Comparison of ENCODE assay signal across 24 cellular contexts in genomic region chrX:68985135-68985725, GRCh38.
A peak's percentile ranks its signal among the peaks of the same experiment; 100 is the strongest.
DNase-seq lines count a peak whose midpoint lies in the region; ATAC-seq and TF ChIP-seq lines count a peak whose summit lies in the region.
"Had no signal": no experiment of that assay in that cellular context is flagged by ENCODE, and none has a peak within 500 bp of the region (broad histone marks: within the 10 kb centered on the region; RNA-seq: fewer than 3 reads in every experiment).

No MANE protein-coding gene starts in this region.

- no peak overlapping the region for H3K56ac ChIP-seq in H9 (ENCODE audit: insufficient read length, low read depth, low read length)

- no peak overlapping the region for H2BK120ac ChIP-seq in H9 (ENCODE audit: low read depth, low read length, poor library complexity, severe bottlenecking)

- H3K4me1 ChIP-seq in H9 (ENCODE audit: insufficient read depth, low read length), result peaks cover 8% of the 10 kb centered on the region; the same call in 1 of the 2 replicates
- H3K4me1 ChIP-seq in endodermal cell (ENCODE audit: control insufficient read depth, insufficient read depth, low read length), result no peaks in the 10 kb centered on the region
- H3K4me1 ChIP-seq in naive thymus-derived CD4-positive, alpha-beta T cell (ENCODE audit: control insufficient read depth in 2 of 2, insufficient read depth in 2 of 2, low read length in 2 of 2), result no peaks in the 10 kb centered on the region
- H3K4me1 ChIP-seq: A549, SJCRH30 had no signal

- no peak overlapping the region for H2BK12ac ChIP-seq in H9 (ENCODE audit: insufficient read length, low read depth, low read length)

- TF ChIP-seq CTCF in H9 (conservative IDR thresholded peaks at IDR 0.05) (no peak), endodermal cell (conservative IDR thresholded peaks at IDR 0.05) (peak; percentile 11), mesothelial cell of epicardium (IDR thresholded peaks at IDR 0.05; ENCODE audit: unreplicated experiment) (no peak), type B pancreatic cell (conservative IDR thresholded peaks at IDR 0.05) (peak; percentile 25)

- no peaks in the 10 kb centered on the region for H3K23me2 ChIP-seq in H9 (ENCODE audit: insufficient read length, low read depth, low read length, poor library complexity, severe bottlenecking)

- no peak overlapping the region; a peak in 1 of 5 replicates for H3K4me3 Mint-ChIP-seq in H9
- H3K4me3 Mint-ChIP-seq in endodermal cell, result no peak overlapping the region
- H3K4me3 Mint-ChIP-seq in mesothelial cell of epicardium, result no peak overlapping the region
- H3K4me3 Mint-ChIP-seq in type B pancreatic cell, result no peak overlapping the region
- H3K4me3 Mint-ChIP-seq in naive thymus-derived CD4-positive, alpha-beta T cell, result no peak overlapping the region
- H3K4me3 Mint-ChIP-seq: CD4-positive, alpha-beta T cell had no signal

- no peak overlapping the region for H3K4ac ChIP-seq in H9 (ENCODE audit: low read depth, low read length)

- POLR2A ChIA-PET in naive thymus-derived CD4-positive, alpha-beta T cell (lab: Charles Lee), result no interaction called here

- H3K27me3 ChIP-seq in H9 (ENCODE audit: insufficient read depth, low read length) (no peaks in the 10 kb centered on the region), endodermal cell (ENCODE audit: control insufficient read depth, insufficient read depth, low read length, poor library complexity, severe bottlenecking) (no peaks in the 10 kb centered on the region)
- H3K27me3 ChIP-seq in naive thymus-derived CD4-positive, alpha-beta T cell (ENCODE audit: control insufficient read depth in 2 of 2, insufficient read depth in 2 of 2, low read length in 2 of 2), result no peaks in the 10 kb centered on the region
- H3K27me3 ChIP-seq: SJCRH30 had no signal

- no peak overlapping the region for H4K5ac ChIP-seq in H9 (ENCODE audit: insufficient read length, low read depth, low read length)

- H2BK20ac ChIP-seq in H9 (ENCODE audit: low read depth, low read length, poor library complexity, severe bottlenecking), result no peak overlapping the region

- no peak overlapping the region for H4K91ac ChIP-seq in H9 (ENCODE audit: insufficient read length, low read depth, low read length)

- no peak overlapping the region for H3K18ac ChIP-seq in H9 (ENCODE audit: insufficient read length, low read depth, low read length)

- DNase-seq in H9, result peak; percentile 20
- no peak for DNase-seq in endodermal cell
- DNase-seq in mesothelial cell of epicardium (ENCODE audit: low spot score in 2 of 2, unreplicated experiment in 2 of 2), result no peak
- peak; percentile 34 for DNase-seq in type B pancreatic cell (ENCODE audit: extremely low spot score, unreplicated experiment)
- DNase-seq in naive thymus-derived CD4-positive, alpha-beta T cell, result no peak
- no peak for DNase-seq in NCI-H1105 (lab: John Stamatoyannopoulos, UW)
- no peak for DNase-seq in NCI-H1105 treated with DMSO at 0.1 percent for 48 hours (lab: John Stamatoyannopoulos, UW)
- DNase-seq: AML-193; CD4-positive, alpha-beta T cell; DMS53; Kasumi-1; NCI-H2029; NCI-H446 treated with DMSO at 0.1 percent for 48 hours; NCI-H526; NCI-H82; NK-92 treated with Interleukin-12 subunit alpha and Interleukin-12 subunit beta, amount 100 ng/mL, for 24 hours; PC-9; SJCRH30 had no signal

- no peak overlapping the region for H3T11ph ChIP-seq in H9 (ENCODE audit: low read length)

- no peak overlapping the region for H3K4me2 ChIP-seq in H9 (ENCODE audit: insufficient read depth, insufficient read length, low read length)
- H3K4me2 ChIP-seq: A549; BLaER1 treated with 17β-estradiol and CSF1 and Interleukin-3, amounts not matched to agents 10 nM and 100 nM; PC-9 had no signal

- H4K20me1 ChIP-seq in H9 (ENCODE audit: control insufficient read depth, insufficient read depth, insufficient read length), result no peaks in the 10 kb centered on the region
- H4K20me1 ChIP-seq: BLaER1 treated with 17β-estradiol and CSF1 and Interleukin-3, amounts not matched to agents 10 nM and 100 nM had no signal

- H3K23ac ChIP-seq in H9 (ENCODE audit: insufficient read length, low read depth, low read length), result no peak overlapping the region

- H2AFZ ChIP-seq in H9 (ENCODE audit: low read length), result no peak overlapping the region
- H2AFZ ChIP-seq: PC-9 had no signal

- H3K14ac ChIP-seq in H9 (ENCODE audit: insufficient read depth, low read length), result no peak overlapping the region

- H3K9ac ChIP-seq in H9 (ENCODE audit: extremely low read depth, insufficient read length, low read length) (no peak overlapping the region), endodermal cell (ENCODE audit: extremely low read depth, low read length, poor library complexity, severe bottlenecking) (no peak overlapping the region)
- H3K9ac ChIP-seq: BLaER1 treated with 17β-estradiol and CSF1 and Interleukin-3, amounts not matched to agents 10 nM and 100 nM had no signal

- H3K27me3 Mint-ChIP-seq in H9 (ENCODE audit: low read depth) (peaks cover 7% of the 10 kb centered on the region), endodermal cell (ENCODE audit: insufficient read depth) (no peaks in the 10 kb centered on the region), mesothelial cell of epicardium (ENCODE audit: low read depth) (no peaks in the 10 kb centered on the region), type B pancreatic cell (no peaks in the 10 kb centered on the region)
- no peaks in the 10 kb centered on the region for H3K27me3 Mint-ChIP-seq in naive thymus-derived CD4-positive, alpha-beta T cell
- H3K27me3 Mint-ChIP-seq: CD4-positive, alpha-beta T cell had no signal

- no peak overlapping the region for H4K8ac ChIP-seq in H9 (replicated peaks; ENCODE audit: insufficient read length, low read depth, low read length)

- WGBS in H9 (ENCODE audit: extremely low coverage, insufficient read length, low lambda C conversion rate), result no CpG with 5 or more reads among the region's 7 CpGs
- 75% methylated on average over 7 of the region's 7 CpGs; no CpG with 5 or more reads in 1 of the 2 experiments for WGBS in endodermal cell (ENCODE audit: insufficient coverage in 1 of 2, insufficient read length in 1 of 2), 2 experiments

- H3K36me3 ChIP-seq in endodermal cell (ENCODE audit: control insufficient read depth, insufficient read depth, low read length), result no peaks in the 10 kb centered on the region
- H3K36me3 ChIP-seq in naive thymus-derived CD4-positive, alpha-beta T cell (ENCODE audit: control insufficient read depth in 2 of 3, insufficient read depth in 3 of 3, low read length in 3 of 3), result no peaks in the 10 kb centered on the region
- H3K36me3 ChIP-seq: BLaER1 treated with 17β-estradiol and CSF1 and Interleukin-3, amounts not matched to agents 10 nM and 100 nM; SJCRH30 had no signal

- peaks cover 0 to 9% (median 0%) of the 10 kb centered on the region in 3 experiments; a peak in 3 of 7 replicates for H3K36me3 Mint-ChIP-seq in H9 (ENCODE audit: insufficient read depth in 1 of 3, low read depth in 3 of 3)
- H3K36me3 Mint-ChIP-seq in endodermal cell (ENCODE audit: low read depth), result no peaks in the 10 kb centered on the region
- no peaks in the 10 kb centered on the region for H3K36me3 Mint-ChIP-seq in mesothelial cell of epicardium
- H3K36me3 Mint-ChIP-seq in type B pancreatic cell, result no peaks in the 10 kb centered on the region
- H3K36me3 Mint-ChIP-seq in naive thymus-derived CD4-positive, alpha-beta T cell, result no peaks in the 10 kb centered on the region

- no peak overlapping the region for H2AK5ac ChIP-seq in H9 (ENCODE audit: insufficient read length, low read length)

- H2BK15ac ChIP-seq in H9 (ENCODE audit: low read depth, low read length), result no peak overlapping the region

- H3K9me3 Mint-ChIP-seq in H9 (peaks cover 66 to 72% of the 10 kb centered on the region in 2 experiments), endodermal cell (peaks cover 57% of the 10 kb centered on the region), mesothelial cell of epicardium (peaks cover 10% of the 10 kb centered on the region), type B pancreatic cell (peaks cover 5% of the 10 kb centered on the region)
- H3K9me3 Mint-ChIP-seq in naive thymus-derived CD4-positive, alpha-beta T cell, result no peaks in the 10 kb centered on the region
- H3K9me3 Mint-ChIP-seq: CD4-positive, alpha-beta T cell had no signal

- no peaks in the 10 kb centered on the region for H3K79me2 ChIP-seq in H9 (ENCODE audit: insufficient read depth, low read length)

- intact Hi-C loops in naive thymus-derived CD4-positive, alpha-beta T cell (cut with micrococcal nuclease), result no loop called here

- H2BK5ac ChIP-seq in H9 (ENCODE audit: insufficient read length, low read length), result no peak overlapping the region

- H3K9me3 ChIP-seq in H9 (ENCODE audit: control insufficient read depth, low read depth, low read length), result no peaks in the 10 kb centered on the region
- no peaks in the 10 kb centered on the region for H3K9me3 ChIP-seq in endodermal cell (ENCODE audit: control insufficient read depth, low read length)
- H3K9me3 ChIP-seq in naive thymus-derived CD4-positive, alpha-beta T cell (ENCODE audit: control insufficient read depth in 2 of 3, low read length in 3 of 3), result no peaks in the 10 kb centered on the region
- H3K9me3 ChIP-seq: A549, SJCRH30 had no signal

- CTCF ChIA-PET in naive thymus-derived CD4-positive, alpha-beta T cell (lab: Charles Lee), result no interaction called here

- H3K27ac ChIP-seq in H9 (ENCODE audit: insufficient read length, low read depth, low read length), result no peak overlapping the region
- H3K27ac ChIP-seq in endodermal cell (ENCODE audit: low read depth, low read length), result no peak overlapping the region
- no peak overlapping the region for H3K27ac ChIP-seq in naive thymus-derived CD4-positive, alpha-beta T cell (ENCODE audit: low read depth, low read length)
- H3K27ac ChIP-seq: A549; BLaER1 treated with 17β-estradiol and CSF1 and Interleukin-3, amounts not matched to agents 10 nM and 100 nM; PC-9; SJCRH30 had no signal

- H3K79me1 ChIP-seq in H9 (ENCODE audit: insufficient read depth, low read depth, low read length, poor library complexity, severe bottlenecking), result no peaks in the 10 kb centered on the region

- ATAC-seq in naive thymus-derived CD4-positive, alpha-beta T cell, result no peak
- ATAC-seq: A549, HepG2, K562, Right ventricle myocardium inferior, SK-N-SH treated with all-trans-retinoic acid at 6 μM for 48 hours had no signal

- H3K4me1 Mint-ChIP-seq in H9, result peaks cover 4 to 11% of the 10 kb centered on the region in 2 experiments; a peak in 3 of 4 replicates
- peaks cover 7% of the 10 kb centered on the region for H3K4me1 Mint-ChIP-seq in endodermal cell
- peaks cover 26% of the 10 kb centered on the region for H3K4me1 Mint-ChIP-seq in mesothelial cell of epicardium
- H3K4me1 Mint-ChIP-seq in type B pancreatic cell (ENCODE audit: unreplicated experiment), result peaks cover 16% of the 10 kb centered on the region
- no peaks in the 10 kb centered on the region for H3K4me1 Mint-ChIP-seq in naive thymus-derived CD4-positive, alpha-beta T cell

- no peak overlapping the region for H3K4me3 ChIP-seq in endodermal cell (ENCODE audit: low read length)
- no peak overlapping the region for H3K4me3 ChIP-seq in naive thymus-derived CD4-positive, alpha-beta T cell (ENCODE audit: low read length)
- H3K4me3 ChIP-seq: A549; BLaER1 treated with 17β-estradiol and CSF1 and Interleukin-3, amounts not matched to agents 10 nM and 100 nM; K562; PC-9; SJCRH30 had no signal

- no peak overlapping the region for H3K27ac Mint-ChIP-seq in H9
- no peak overlapping the region for H3K27ac Mint-ChIP-seq in endodermal cell
- peak overlapping the region; percentile 45 for H3K27ac Mint-ChIP-seq in mesothelial cell of epicardium
- H3K27ac Mint-ChIP-seq in type B pancreatic cell, result no peak overlapping the region
- H3K27ac Mint-ChIP-seq in naive thymus-derived CD4-positive, alpha-beta T cell, result no peak overlapping the region
- H3K27ac Mint-ChIP-seq: CD4-positive, alpha-beta T cell had no signal

Comparison
In these comparisons a context has a peak if more than half of its experiments do, and no peak if none do; other contexts are left out.
1. DNase-seq: peak in H9 (single experiment) and type B pancreatic cell (single experiment); none in endodermal cell (single experiment), mesothelial cell of epicardium (0 of 2), naive thymus-derived CD4-positive, alpha-beta T cell (0 of 9), NCI-H1105 (single experiment) and NCI-H1105 treated with DMSO at 0.1 percent for 48 hours (single experiment).
2. CTCF ChIP-seq: peak in endodermal cell (single experiment) and type B pancreatic cell (single experiment); none in H9 (single experiment) and mesothelial cell of epicardium (single experiment).